1 cellular context compared by ENCODE assay signal in the genomic region with DNA sequence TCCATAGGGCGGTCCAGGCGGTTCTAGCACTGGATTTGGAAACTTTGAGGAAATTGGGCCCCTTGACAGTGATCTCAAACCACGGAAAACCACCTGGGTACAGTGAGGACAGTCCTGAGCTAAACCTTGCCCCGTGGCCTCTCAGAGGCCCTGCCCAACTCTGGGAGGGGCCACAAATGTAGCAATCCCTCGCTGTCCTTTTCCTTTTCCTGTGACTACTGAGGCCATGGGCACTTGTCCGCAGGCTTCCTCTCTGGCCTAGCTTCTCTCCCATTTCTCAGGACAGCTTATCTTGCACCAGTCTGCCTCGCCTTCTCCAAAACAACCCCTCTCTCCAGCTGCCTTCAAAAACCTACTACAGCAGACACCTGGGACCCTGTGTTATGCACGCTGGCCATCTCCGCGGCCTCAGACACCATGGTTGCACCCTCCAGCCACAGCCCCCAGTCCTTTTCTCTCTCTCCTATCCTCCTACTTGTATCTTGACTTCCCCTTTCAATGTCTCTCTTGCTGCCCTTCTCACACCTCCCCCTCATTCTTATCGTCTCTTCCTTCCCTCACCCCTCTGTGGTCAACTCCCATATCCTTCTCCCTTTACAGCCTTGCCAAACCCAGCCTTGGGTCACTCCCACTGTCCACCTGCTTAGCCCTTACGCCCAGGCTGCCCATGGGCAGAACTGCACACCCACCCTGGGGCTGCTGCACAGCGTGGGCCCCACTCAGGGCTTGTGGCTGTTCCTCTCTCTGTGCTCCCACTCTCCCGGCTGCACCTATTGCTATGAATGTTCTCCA.
TF ChIP-seq lines count a peak whose summit lies in the region.

No MANE protein-coding gene starts in this region.

TF ChIP-seq in K562, 482 proteins besides CTCF, POLR2A, EP300 and RAD21 (continued from another document and continues in another):
- peak; percentile 99 for TF ChIP-seq SMARCE1 (IDR thresholded peaks at IDR 0.05)
- no peak for TF ChIP-seq ZNF77 (CRISPR knock-in tag; IDR thresholded peaks at IDR 0.05)
- TF ChIP-seq SMAD3 (CRISPR knock-in tag; conservative IDR thresholded peaks at IDR 0.05), result no peak
- TF ChIP-seq, protein P1, sequence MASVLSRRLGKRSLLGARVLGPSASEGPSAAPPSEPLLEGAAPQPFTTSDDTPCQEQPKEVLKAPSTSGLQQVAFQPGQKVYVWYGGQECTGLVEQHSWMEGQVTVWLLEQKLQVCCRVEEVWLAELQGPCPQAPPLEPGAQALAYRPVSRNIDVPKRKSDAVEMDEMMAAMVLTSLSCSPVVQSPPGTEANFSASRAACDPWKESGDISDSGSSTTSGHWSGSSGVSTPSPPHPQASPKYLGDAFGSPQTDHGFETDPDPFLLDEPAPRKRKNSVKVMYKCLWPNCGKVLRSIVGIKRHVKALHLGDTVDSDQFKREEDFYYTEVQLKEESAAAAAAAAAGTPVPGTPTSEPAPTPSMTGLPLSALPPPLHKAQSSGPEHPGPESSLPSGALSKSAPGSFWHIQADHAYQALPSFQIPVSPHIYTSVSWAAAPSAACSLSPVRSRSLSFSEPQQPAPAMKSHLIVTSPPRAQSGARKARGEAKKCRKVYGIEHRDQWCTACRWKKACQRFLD (CRISPR knock-in tag; IDR thresholded peaks at IDR 0.05), result peak; percentile 73
- TF ChIP-seq ZFPM2 (CRISPR knock-in tag; IDR thresholded peaks at IDR 0.05), result no peak
- TF ChIP-seq NFIC (IDR thresholded peaks at IDR 0.05), result peak; percentile 83
- TF ChIP-seq SIN3A (IDR thresholded peaks at IDR 0.05; ENCODE audit: borderline replicate concordance in 2 of 2, control insufficient read depth in 1 of 2, low read depth in 2 of 2, low read length in 2 of 2), result no peak
- no peak for TF ChIP-seq STAG1 (CRISPR knock-in tag; IDR thresholded peaks at IDR 0.05; ENCODE audit: borderline replicate concordance)
- no peak for TF ChIP-seq ZNF668 (CRISPR knock-in tag; IDR thresholded peaks at IDR 0.05)
- TF ChIP-seq, protein P2, sequence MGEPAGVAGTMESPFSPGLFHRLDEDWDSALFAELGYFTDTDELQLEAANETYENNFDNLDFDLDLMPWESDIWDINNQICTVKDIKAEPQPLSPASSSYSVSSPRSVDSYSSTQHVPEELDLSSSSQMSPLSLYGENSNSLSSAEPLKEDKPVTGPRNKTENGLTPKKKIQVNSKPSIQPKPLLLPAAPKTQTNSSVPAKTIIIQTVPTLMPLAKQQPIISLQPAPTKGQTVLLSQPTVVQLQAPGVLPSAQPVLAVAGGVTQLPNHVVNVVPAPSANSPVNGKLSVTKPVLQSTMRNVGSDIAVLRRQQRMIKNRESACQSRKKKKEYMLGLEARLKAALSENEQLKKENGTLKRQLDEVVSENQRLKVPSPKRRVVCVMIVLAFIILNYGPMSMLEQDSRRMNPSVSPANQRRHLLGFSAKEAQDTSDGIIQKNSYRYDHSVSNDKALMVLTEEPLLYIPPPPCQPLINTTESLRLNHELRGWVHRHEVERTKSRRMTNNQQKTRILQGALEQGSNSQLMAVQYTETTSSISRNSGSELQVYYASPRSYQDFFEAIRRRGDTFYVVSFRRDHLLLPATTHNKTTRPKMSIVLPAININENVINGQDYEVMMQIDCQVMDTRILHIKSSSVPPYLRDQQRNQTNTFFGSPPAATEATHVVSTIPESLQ (CRISPR knock-in tag; IDR thresholded peaks at IDR 0.05), result peak; percentile 75; the same call in 1 of the 2 replicates
- no peak for TF ChIP-seq MCM3 (IDR thresholded peaks at IDR 0.05)
- TF ChIP-seq ZNF311 (CRISPR knock-in tag; IDR thresholded peaks at IDR 0.05), result no peak
- TF ChIP-seq, protein P3, sequence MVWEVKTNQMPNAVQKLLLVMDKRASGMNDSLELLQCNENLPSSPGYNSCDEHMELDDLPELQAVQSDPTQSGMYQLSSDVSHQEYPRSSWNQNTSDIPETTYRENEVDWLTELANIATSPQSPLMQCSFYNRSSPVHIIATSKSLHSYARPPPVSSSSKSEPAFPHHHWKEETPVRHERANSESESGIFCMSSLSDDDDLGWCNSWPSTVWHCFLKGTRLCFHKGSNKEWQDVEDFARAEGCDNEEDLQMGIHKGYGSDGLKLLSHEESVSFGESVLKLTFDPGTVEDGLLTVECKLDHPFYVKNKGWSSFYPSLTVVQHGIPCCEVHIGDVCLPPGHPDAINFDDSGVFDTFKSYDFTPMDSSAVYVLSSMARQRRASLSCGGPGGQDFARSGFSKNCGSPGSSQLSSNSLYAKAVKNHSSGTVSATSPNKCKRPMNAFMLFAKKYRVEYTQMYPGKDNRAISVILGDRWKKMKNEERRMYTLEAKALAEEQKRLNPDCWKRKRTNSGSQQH (CRISPR knock-in tag; IDR thresholded peaks at IDR 0.05), result peak; percentile 72; the same call in 1 of the 2 replicates
- TF ChIP-seq PCBP2 (IDR thresholded peaks at IDR 0.05; ENCODE audit: low read depth, low read length, poor library complexity, severe bottlenecking), result no peak
- TF ChIP-seq, protein P4, sequence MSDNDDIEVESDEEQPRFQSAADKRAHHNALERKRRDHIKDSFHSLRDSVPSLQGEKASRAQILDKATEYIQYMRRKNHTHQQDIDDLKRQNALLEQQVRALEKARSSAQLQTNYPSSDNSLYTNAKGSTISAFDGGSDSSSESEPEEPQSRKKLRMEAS (CRISPR knock-in tag; IDR thresholded peaks at IDR 0.05), result peak; percentile 69; the same call in 1 of the 2 replicates
- peak; percentile 9 for TF ChIP-seq KDM5B (IDR thresholded peaks at IDR 0.05; ENCODE audit: insufficient replicate concordance, low read depth, low read length)
- TF ChIP-seq NFIX (CRISPR knock-in tag; IDR thresholded peaks at IDR 0.05; ENCODE audit: low read depth), result no peak
- no peak for TF ChIP-seq PTRF (tag; IDR thresholded peaks at IDR 0.05)
- TF ChIP-seq PYGO2 (tag; IDR thresholded peaks at IDR 0.05), result 0 out of 2 replicates have a peak, but pooled peaks have one; percentile 70
- TF ChIP-seq ZBTB8A (IDR thresholded peaks at IDR 0.05; ENCODE audit: partially characterized antibody), result no peak
- TF ChIP-seq ZNF766 (CRISPR knock-in tag; conservative IDR thresholded peaks at IDR 0.05), result peak; percentile 60; the same call in 1 of the 2 replicates
- TF ChIP-seq ZNF57 (CRISPR knock-in tag; IDR thresholded peaks at IDR 0.05), result no peak
- peak; percentile 65; the same call in 1 of the 2 replicates for TF ChIP-seq FOXM1 (IDR thresholded peaks at IDR 0.05; ENCODE audit: low read depth)
- no peak for TF ChIP-seq FOXM1 (CRISPR knock-in tag; IDR thresholded peaks at IDR 0.05; ENCODE audit: low read depth)
- TF ChIP-seq ZFP1 (CRISPR knock-in tag; IDR thresholded peaks at IDR 0.05), result no peak
- TF ChIP-seq GATA2 (CRISPR knock-in tag; IDR thresholded peaks at IDR 0.05), result peak; percentile 79
- peak; percentile 63 to 87; a peak in 2 of 4 replicates for TF ChIP-seq ARNT (IDR thresholded peaks at IDR 0.05)
- TF ChIP-seq HDGF (IDR thresholded peaks at IDR 0.05), result no peak; the same call in none of the 2 replicates
- no peak for TF ChIP-seq SMARCB1 (IDR thresholded peaks at IDR 0.05; ENCODE audit: insufficient read length, low read depth)
- TF ChIP-seq TRIM28 (IDR thresholded peaks at IDR 0.05), result peak; percentile 66; the same call in 1 of the 2 replicates
- TF ChIP-seq, protein P5, sequence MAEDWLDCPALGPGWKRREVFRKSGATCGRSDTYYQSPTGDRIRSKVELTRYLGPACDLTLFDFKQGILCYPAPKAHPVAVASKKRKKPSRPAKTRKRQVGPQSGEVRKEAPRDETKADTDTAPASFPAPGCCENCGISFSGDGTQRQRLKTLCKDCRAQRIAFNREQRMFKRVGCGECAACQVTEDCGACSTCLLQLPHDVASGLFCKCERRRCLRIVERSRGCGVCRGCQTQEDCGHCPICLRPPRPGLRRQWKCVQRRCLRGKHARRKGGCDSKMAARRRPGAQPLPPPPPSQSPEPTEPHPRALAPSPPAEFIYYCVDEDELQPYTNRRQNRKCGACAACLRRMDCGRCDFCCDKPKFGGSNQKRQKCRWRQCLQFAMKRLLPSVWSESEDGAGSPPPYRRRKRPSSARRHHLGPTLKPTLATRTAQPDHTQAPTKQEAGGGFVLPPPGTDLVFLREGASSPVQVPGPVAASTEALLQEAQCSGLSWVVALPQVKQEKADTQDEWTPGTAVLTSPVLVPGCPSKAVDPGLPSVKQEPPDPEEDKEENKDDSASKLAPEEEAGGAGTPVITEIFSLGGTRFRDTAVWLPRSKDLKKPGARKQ (CRISPR knock-in tag; IDR thresholded peaks at IDR 0.05), result no peak
- TF ChIP-seq, protein P6, sequence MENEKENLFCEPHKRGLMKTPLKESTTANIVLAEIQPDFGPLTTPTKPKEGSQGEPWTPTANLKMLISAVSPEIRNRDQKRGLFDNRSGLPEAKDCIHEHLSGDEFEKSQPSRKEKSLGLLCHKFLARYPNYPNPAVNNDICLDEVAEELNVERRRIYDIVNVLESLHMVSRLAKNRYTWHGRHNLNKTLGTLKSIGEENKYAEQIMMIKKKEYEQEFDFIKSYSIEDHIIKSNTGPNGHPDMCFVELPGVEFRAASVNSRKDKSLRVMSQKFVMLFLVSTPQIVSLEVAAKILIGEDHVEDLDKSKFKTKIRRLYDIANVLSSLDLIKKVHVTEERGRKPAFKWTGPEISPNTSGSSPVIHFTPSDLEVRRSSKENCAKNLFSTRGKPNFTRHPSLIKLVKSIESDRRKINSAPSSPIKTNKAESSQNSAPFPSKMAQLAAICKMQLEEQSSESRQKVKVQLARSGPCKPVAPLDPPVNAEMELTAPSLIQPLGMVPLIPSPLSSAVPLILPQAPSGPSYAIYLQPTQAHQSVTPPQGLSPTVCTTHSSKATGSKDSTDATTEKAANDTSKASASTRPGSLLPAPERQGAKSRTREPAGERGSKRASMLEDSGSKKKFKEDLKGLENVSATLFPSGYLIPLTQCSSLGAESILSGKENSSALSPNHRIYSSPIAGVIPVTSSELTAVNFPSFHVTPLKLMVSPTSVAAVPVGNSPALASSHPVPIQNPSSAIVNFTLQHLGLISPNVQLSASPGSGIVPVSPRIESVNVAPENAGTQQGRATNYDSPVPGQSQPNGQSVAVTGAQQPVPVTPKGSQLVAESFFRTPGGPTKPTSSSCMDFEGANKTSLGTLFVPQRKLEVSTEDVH (IDR thresholded peaks at IDR 0.05; ENCODE audit: low read depth, partially characterized antibody), result no peak
- TF ChIP-seq, protein P7, sequence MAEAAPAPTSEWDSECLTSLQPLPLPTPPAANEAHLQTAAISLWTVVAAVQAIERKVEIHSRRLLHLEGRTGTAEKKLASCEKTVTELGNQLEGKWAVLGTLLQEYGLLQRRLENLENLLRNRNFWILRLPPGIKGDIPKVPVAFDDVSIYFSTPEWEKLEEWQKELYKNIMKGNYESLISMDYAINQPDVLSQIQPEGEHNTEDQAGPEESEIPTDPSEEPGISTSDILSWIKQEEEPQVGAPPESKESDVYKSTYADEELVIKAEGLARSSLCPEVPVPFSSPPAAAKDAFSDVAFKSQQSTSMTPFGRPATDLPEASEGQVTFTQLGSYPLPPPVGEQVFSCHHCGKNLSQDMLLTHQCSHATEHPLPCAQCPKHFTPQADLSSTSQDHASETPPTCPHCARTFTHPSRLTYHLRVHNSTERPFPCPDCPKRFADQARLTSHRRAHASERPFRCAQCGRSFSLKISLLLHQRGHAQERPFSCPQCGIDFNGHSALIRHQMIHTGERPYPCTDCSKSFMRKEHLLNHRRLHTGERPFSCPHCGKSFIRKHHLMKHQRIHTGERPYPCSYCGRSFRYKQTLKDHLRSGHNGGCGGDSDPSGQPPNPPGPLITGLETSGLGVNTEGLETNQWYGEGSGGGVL (CRISPR knock-in tag; IDR thresholded peaks at IDR 0.05), result no peak
- no peak for TF ChIP-seq U2AF1 (optimal IDR thresholded peaks at IDR 0.05; ENCODE audit: low read depth, low read length)
- no peak for TF ChIP-seq RBM39 (optimal IDR thresholded peaks at IDR 0.05; ENCODE audit: low read depth, low read length)
- no peak for TF ChIP-seq SRF (CRISPR knock-in tag; IDR thresholded peaks at IDR 0.05)
- TF ChIP-seq SMC3 (conservative IDR thresholded peaks at IDR 0.05; ENCODE audit: insufficient read depth, low read depth, low read length), result no peak
- TF ChIP-seq MTF1 (CRISPR knock-in tag; IDR thresholded peaks at IDR 0.05; ENCODE audit: borderline replicate concordance), result no peak
- peak; percentile 53 for TF ChIP-seq ATF7 (IDR thresholded peaks at IDR 0.05)
- no peak for TF ChIP-seq GTF2E2 (tag; IDR thresholded peaks at IDR 0.05)
- TF ChIP-seq, protein P8, sequence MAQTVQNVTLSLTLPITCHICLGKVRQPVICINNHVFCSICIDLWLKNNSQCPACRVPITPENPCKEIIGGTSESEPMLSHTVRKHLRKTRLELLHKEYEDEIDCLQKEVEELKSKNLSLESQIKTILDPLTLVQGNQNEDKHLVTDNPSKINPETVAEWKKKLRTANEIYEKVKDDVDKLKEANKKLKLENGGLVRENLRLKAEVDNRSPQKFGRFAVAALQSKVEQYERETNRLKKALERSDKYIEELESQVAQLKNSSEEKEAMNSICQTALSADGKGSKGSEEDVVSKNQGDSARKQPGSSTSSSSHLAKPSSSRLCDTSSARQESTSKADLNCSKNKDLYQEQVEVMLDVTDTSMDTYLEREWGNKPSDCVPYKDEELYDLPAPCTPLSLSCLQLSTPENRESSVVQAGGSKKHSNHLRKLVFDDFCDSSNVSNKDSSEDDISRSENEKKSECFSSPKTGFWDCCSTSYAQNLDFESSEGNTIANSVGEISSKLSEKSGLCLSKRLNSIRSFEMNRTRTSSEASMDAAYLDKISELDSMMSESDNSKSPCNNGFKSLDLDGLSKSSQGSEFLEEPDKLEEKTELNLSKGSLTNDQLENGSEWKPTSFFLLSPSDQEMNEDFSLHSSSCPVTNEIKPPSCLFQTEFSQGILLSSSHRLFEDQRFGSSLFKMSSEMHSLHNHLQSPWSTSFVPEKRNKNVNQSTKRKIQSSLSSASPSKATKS (CRISPR knock-in tag; IDR thresholded peaks at IDR 0.05), result no peak
- TF ChIP-seq, protein P9, sequence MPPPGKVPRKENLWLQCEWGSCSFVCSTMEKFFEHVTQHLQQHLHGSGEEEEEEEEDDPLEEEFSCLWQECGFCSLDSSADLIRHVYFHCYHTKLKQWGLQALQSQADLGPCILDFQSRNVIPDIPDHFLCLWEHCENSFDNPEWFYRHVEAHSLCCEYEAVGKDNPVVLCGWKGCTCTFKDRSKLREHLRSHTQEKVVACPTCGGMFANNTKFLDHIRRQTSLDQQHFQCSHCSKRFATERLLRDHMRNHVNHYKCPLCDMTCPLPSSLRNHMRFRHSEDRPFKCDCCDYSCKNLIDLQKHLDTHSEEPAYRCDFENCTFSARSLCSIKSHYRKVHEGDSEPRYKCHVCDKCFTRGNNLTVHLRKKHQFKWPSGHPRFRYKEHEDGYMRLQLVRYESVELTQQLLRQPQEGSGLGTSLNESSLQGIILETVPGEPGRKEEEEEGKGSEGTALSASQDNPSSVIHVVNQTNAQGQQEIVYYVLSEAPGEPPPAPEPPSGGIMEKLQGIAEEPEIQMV (tag; conservative IDR thresholded peaks at IDR 0.05; ENCODE audit: low read depth), result 0 out of 2 replicates have a peak, but pooled peaks have one; percentile 39
- no peak for TF ChIP-seq ETS2 (tag; IDR thresholded peaks at IDR 0.05; ENCODE audit: borderline replicate concordance, poor library complexity, severe bottlenecking)
- TF ChIP-seq FOSL1 (tag; conservative IDR thresholded peaks at IDR 0.05), result no peak
- no peak for TF ChIP-seq XRCC4 (IDR thresholded peaks at IDR 0.05; ENCODE audit: extremely low read depth, insufficient read depth, insufficient read length)
- no peak for TF ChIP-seq RFX7 (CRISPR knock-in tag; IDR thresholded peaks at IDR 0.05)
